In genomic region chr5:157542282-157542966, GRCh38 we compare ENCODE assay signal across 19 cellular contexts. TPM values are rescaled to one million over a fixed set of nuclear protein-coding genes. Genes with fewer than 3 reads are reported as not detected.
DNase-seq lines count a peak whose midpoint lies in the region; ATAC-seq and TF ChIP-seq lines count a peak whose summit lies in the region.
"Had no signal": no experiment of that assay in that cellular context is flagged by ENCODE, and none has a peak within 500 bp of the region (broad histone marks: within the 10 kb centered on the region; RNA-seq: fewer than 3 reads in every experiment).

No MANE protein-coding gene starts in this region.

- no peak overlapping the region for H3K4me3 ChIP-seq in left ventricle myocardium inferior
- no peak overlapping the region for H3K4me3 ChIP-seq in right lobe of liver

- DNase-seq in left ventricle myocardium inferior (no peak), Right ventricle myocardium inferior (ENCODE audit: missing footprints) (no peak), naive B cell (no peak), KG1 (lab: John Stamatoyannopoulos, UW) (no peak), right lobe of liver (no peak), NOMO-1 (lab: John Stamatoyannopoulos, UW; ENCODE audit: unreplicated experiment in 2 of 2) (no peak)
- DNase-seq in central memory CD8-positive, alpha-beta T cell (ENCODE audit: low spot score in 2 of 2) = no peak
- DNase-seq: activated T-cell treated with anti-CD3 and anti-CD28 coated beads, Interleukin-2, amount 50 U/mL, for 4 hours; AML-193; anterior cingulate cortex; cortex of kidney; GOT3; kidney glomerular epithelial cell; NCI-H1417; NCI-H226; nephron progenitor cell; stimulated activated naive CD4-positive, alpha-beta T cell had no signal

- peaks cover 56% of the 10 kb centered on the region for H3K4me1 Mint-ChIP-seq in central memory CD8-positive, alpha-beta T cell
- peaks cover 73 to 97% (median 75%) of the 10 kb centered on the region in 3 donors for H3K4me1 Mint-ChIP-seq in naive B cell

- no peak overlapping the region for H3K4me3 Mint-ChIP-seq in central memory CD8-positive, alpha-beta T cell
- H3K4me3 Mint-ChIP-seq in naive B cell = peak overlapping the region in 4 of 8 donors; percentile 47 to 78 (median 60)
- H3K4me3 Mint-ChIP-seq: nephron progenitor cell had no signal

- no peaks in the 10 kb centered on the region for H3K27me3 Mint-ChIP-seq in central memory CD8-positive, alpha-beta T cell
- H3K27me3 Mint-ChIP-seq in naive B cell = no peaks in the 10 kb centered on the region

- intact Hi-C loops in left ventricle myocardium inferior (cut with micrococcal nuclease) (no loop called here), Right ventricle myocardium inferior (cut with DNase I) (no loop called here), right lobe of liver (cut with DNase I) (no loop called here)

- TF ChIP-seq CTCF in left ventricle myocardium inferior (IDR thresholded peaks at IDR 0.05; ENCODE audit: borderline replicate concordance) = no peak
- no peak for TF ChIP-seq CTCF in right lobe of liver (IDR thresholded peaks at IDR 0.05)

- ATAC-seq in Right ventricle myocardium inferior (no peak), naive B cell (ENCODE audit: low read depth in 2 of 2) (no peak), right lobe of liver (no peak), HG02884 (IDR thresholded peaks at IDR 0.05; ENCODE audit: unreplicated experiment) (no peak)
- no peak for ATAC-seq in central memory CD8-positive, alpha-beta T cell (replicated peaks; ENCODE audit: extremely low read depth, poor library complexity, severe bottlenecking)
- ATAC-seq: activated T-cell treated with anti-CD3 and anti-CD28 coated beads, Interleukin-2, amount 50 U/mL, for 4 hours; esophagus mucosa had no signal

- H3K4me1 ChIP-seq in left ventricle myocardium inferior = peaks cover 94% of the 10 kb centered on the region
- H3K4me1 ChIP-seq in right lobe of liver = peaks cover 0 to 35% (median 14%) of the 10 kb centered on the region in 4 donors

- H3K36me3 ChIP-seq in left ventricle myocardium inferior = peaks cover 3% of the 10 kb centered on the region
- no peaks in the 10 kb centered on the region for H3K36me3 ChIP-seq in right lobe of liver

- 87% methylated on average over 6 of the region's 14 CpGs for WGBS in right lobe of liver (ENCODE audit: insufficient coverage, low coverage, low lambda C conversion rate, missing lambda C conversion rate)

- H3K27me3 ChIP-seq in left ventricle myocardium inferior (ENCODE audit: low read depth) (no peaks in the 10 kb centered on the region), right lobe of liver (no peaks in the 10 kb centered on the region)

- peak overlapping the region; percentile 70 for H3K27ac ChIP-seq in left ventricle myocardium inferior (replicated peaks)
- peak overlapping the region in 1 of 3 donors; percentile 9 for H3K27ac ChIP-seq in right lobe of liver

- H3K9me3 ChIP-seq in left ventricle myocardium inferior (replicated peaks) = no peaks in the 10 kb centered on the region
- H3K9me3 ChIP-seq in right lobe of liver = no peaks in the 10 kb centered on the region

- peak overlapping the region; percentile 86 for H3K27ac Mint-ChIP-seq in central memory CD8-positive, alpha-beta T cell (ENCODE audit: low read depth)
- peak overlapping the region in 4 of 6 donors; percentile 29 to 89 (median 76) for H3K27ac Mint-ChIP-seq in naive B cell

- H3K9me3 Mint-ChIP-seq in central memory CD8-positive, alpha-beta T cell = no peaks in the 10 kb centered on the region
- H3K9me3 Mint-ChIP-seq in naive B cell = no peaks in the 10 kb centered on the region
- H3K9me3 Mint-ChIP-seq: activated T-cell treated with anti-CD3 and anti-CD28 coated beads, Interleukin-2, amount 50 U/mL, for 4 hours; nephron progenitor cell had no signal

- H3K36me3 Mint-ChIP-seq in central memory CD8-positive, alpha-beta T cell (ENCODE audit: insufficient read depth) = peaks cover 3% of the 10 kb centered on the region
- peaks cover 9 to 16% of the 10 kb centered on the region in 2 donors for H3K36me3 Mint-ChIP-seq in naive B cell

- TF ChIP-seq POLR2A in right lobe of liver (IDR thresholded peaks at IDR 0.05) = no peak

RNA-seq across cellular contexts. Expression of gene ADAM19, which starts 33.2 kb away (rescaled TPM):
- 17.7 TPM for total RNA-seq in left ventricle myocardium inferior
- total RNA-seq in Right ventricle myocardium inferior = 11.3 TPM
- polyA plus RNA-seq in naive B cell (ENCODE audit: low read depth in 6 of 6) = 10 to 100 TPM in 5 of 6 donors, 1 to 10 TPM in 1; 6.3 to 75.5 (median 43.4) TPM
- 1 to 10 TPM; 1.8 to 9.4 (median 4.5) TPM for total RNA-seq in right lobe of liver
